20 cellular contexts compared by ENCODE assay signal in genomic region chr11:106463796-106464201, GRCh38.
DNase-seq lines count a peak whose midpoint lies in the region; ATAC-seq and TF ChIP-seq lines count a peak whose summit lies in the region.
"Had no signal": no experiment of that assay in that cellular context is flagged by ENCODE, and none has a peak within 500 bp of the region (broad histone marks: within the 10 kb centered on the region; RNA-seq: fewer than 3 reads in every experiment).

No MANE protein-coding gene starts in this region.

- no peaks in the 10 kb centered on the region for H3K27me3 Mint-ChIP-seq in nephron (ENCODE audit: low read depth)
- H3K27me3 Mint-ChIP-seq: naive B cell; stimulated activated naive B cell treated with anti-CD40 and anti-IgM and Interleukin-4, amounts not matched to agents 10 μg/mL and 1 μg/mL and 100 μg/mL, for 72 hours had no signal

- H3K27ac Mint-ChIP-seq in nephron: peak overlapping the region; percentile 76 to 88 (median 81)
- H3K27ac Mint-ChIP-seq: CD14-positive monocyte; naive B cell; stimulated activated naive B cell treated with anti-CD40 and anti-IgM and Interleukin-4, amounts not matched to agents 10 μg/mL and 1 μg/mL and 100 μg/mL, for 72 hours; T-helper 1 cell treated with Interleukin-12 subunit alpha and Interleukin-12 subunit beta and Interleukin-4 antibody, amounts not matched to agents 30 μg/mL and 1 μg/mL, for 36 hours had no signal

- no peaks in the 10 kb centered on the region for H3K36me3 Mint-ChIP-seq in nephron (ENCODE audit: low read depth)
- H3K36me3 Mint-ChIP-seq: CD14-positive monocyte; naive B cell; stimulated activated naive B cell treated with anti-CD40 and anti-IgM and Interleukin-4, amounts not matched to agents 10 μg/mL and 1 μg/mL and 100 μg/mL, for 72 hours had no signal

- peaks cover 85% of the 10 kb centered on the region for H3K4me1 Mint-ChIP-seq in nephron
- H3K4me1 Mint-ChIP-seq: CD14-positive monocyte; naive B cell; stimulated activated naive B cell treated with anti-CD40 and anti-IgM and Interleukin-4, amounts not matched to agents 10 μg/mL and 1 μg/mL and 100 μg/mL, for 72 hours had no signal

- intact Hi-C loops in left cardiac atrium (cut with DNase I): no loop called here

- DNase-seq in Daoy (ENCODE audit: low read depth) (peak; percentile 29), amniotic epithelial cell (ENCODE audit: low read depth) (peak; percentile 72), left cardiac atrium (no peak), NCI-H510A treated with DMSO at 0.1 percent for 48 hours (lab: John Stamatoyannopoulos, UW) (no peak), NCI-H345 treated with DMSO at 0.1 percent for 48 hours (lab: John Stamatoyannopoulos, UW; ENCODE audit: unreplicated experiment) (no peak)
- DNase-seq in effector CD8-positive, alpha-beta T cell (lab: John Stamatoyannopoulos, UW): no peak
- DNase-seq in activated CD4-positive, CD25-positive, alpha-beta regulatory T cell treated with anti-CD3 and anti-CD28 coated beads, Interleukin-2, amount 50 U/mL, for 72 hours: no peak
- DNase-seq: activated effector memory CD4-positive, alpha-beta T cell treated with Interleukin-2 at 50 U/mL for 16 hours; naive B cell; NCI-H1694; NCI-H774; ovary; PC-9; sigmoid colon; stimulated activated CD4-positive, alpha-beta T cell treated with anti-CD3 and anti-CD28 coated beads, Interleukin-1b, Interleukin-23, amount 100 ng/mL, for 48 hours; stimulated activated naive B cell treated with anti-CD40 and anti-IgM and Interleukin-4, amounts not matched to agents 10 μg/mL and 1 μg/mL and 100 μg/mL, for 72 hours had no signal

- H3K9me3 Mint-ChIP-seq in nephron: no peaks in the 10 kb centered on the region

- TF ChIP-seq CTCF in nephron (IDR thresholded peaks at IDR 0.05; ENCODE audit: unreplicated experiment in 3 of 3): no peak

- H3K4me3 Mint-ChIP-seq in nephron: no peak overlapping the region
- H3K4me3 Mint-ChIP-seq: CD14-positive monocyte; naive B cell; stimulated activated naive B cell treated with anti-CD40 and anti-IgM and Interleukin-4, amounts not matched to agents 10 μg/mL and 1 μg/mL and 100 μg/mL, for 72 hours; T-helper 1 cell treated with Interleukin-12 subunit alpha and Interleukin-12 subunit beta and Interleukin-4 antibody, amounts not matched to agents 30 μg/mL and 1 μg/mL, for 36 hours had no signal

- ATAC-seq in left cardiac atrium: peak; percentile 24
- ATAC-seq: GM12878; stimulated activated naive B cell treated with anti-CD40 and anti-IgM and Interleukin-4, amounts not matched to agents 10 μg/mL and 1 μg/mL and 100 μg/mL, for 72 hours had no signal

Comparison
In these comparisons a context has a peak if more than half of its experiments do, and no peak if none do; other contexts are left out.
1. DNase-seq: peak in Daoy (single experiment) and amniotic epithelial cell (single experiment); none in left cardiac atrium (single experiment), NCI-H510A treated with DMSO at 0.1 percent for 48 hours (single experiment), NCI-H345 treated with DMSO at 0.1 percent for 48 hours (single experiment), effector CD8-positive, alpha-beta T cell (single experiment) and activated CD4-positive, CD25-positive, alpha-beta regulatory T cell treated with anti-CD3 and anti-CD28 coated beads, Interleukin-2, amount 50 U/mL, for 72 hours (single experiment).